9 cellular contexts compared by ENCODE assay signal in genomic region chr10:93999401-93999851, GRCh38. TPM values are rescaled to one million over a fixed set of nuclear protein-coding genes. Genes with fewer than 3 reads are reported as not detected.
DNase-seq lines count a peak whose midpoint lies in the region; ATAC-seq and TF ChIP-seq lines count a peak whose summit lies in the region.
"Had no signal": no experiment of that assay in that cellular context is flagged by ENCODE, and none has a peak within 500 bp of the region (broad histone marks: within the 10 kb centered on the region; RNA-seq: fewer than 3 reads in every experiment).

No MANE protein-coding gene starts in this region.

- H3K27me3 Mint-ChIP-seq in stimulated activated memory B cell treated with anti-CD40 and anti-IgM and Interleukin-4, amounts not matched to agents 10 μg/mL and 1 μg/mL and 100 μg/mL, for 72 hours: peaks cover 21% of the 10 kb centered on the region

- no peaks in the 10 kb centered on the region for H3K9me3 Mint-ChIP-seq in stimulated activated memory B cell treated with anti-CD40 and anti-IgM and Interleukin-4, amounts not matched to agents 10 μg/mL and 1 μg/mL and 100 μg/mL, for 72 hours

- no peaks in the 10 kb centered on the region for H3K4me1 Mint-ChIP-seq in stimulated activated memory B cell treated with anti-CD40 and anti-IgM and Interleukin-4, amounts not matched to agents 10 μg/mL and 1 μg/mL and 100 μg/mL, for 72 hours

- POLR2A ChIA-PET in Panc1 (lab: Charles Lee): no interaction called here

- no TSS peak for BruUV-seq in Panc1 (replicated peaks; lab: Mats Ljungman, UMichigan)

- no peak overlapping the region for H3K4me3 Mint-ChIP-seq in stimulated activated memory B cell treated with anti-CD40 and anti-IgM and Interleukin-4, amounts not matched to agents 10 μg/mL and 1 μg/mL and 100 μg/mL, for 72 hours

- TF ChIP-seq CTCF in Panc1 (IDR thresholded peaks at IDR 0.05): peak; percentile 40
- TF ChIP-seq CTCF in fibroblast of mammary gland (conservative IDR thresholded peaks at IDR 0.05; ENCODE audit: control insufficient read depth, insufficient read depth, low read depth, low read length): peak; percentile 12
- TF ChIP-seq CTCF in upper lobe of right lung (IDR thresholded peaks at IDR 0.05): no peak

- ATAC-seq in Panc1 (peak; percentile 86), upper lobe of right lung (peak; percentile 51)
- no peak for ATAC-seq in stimulated activated memory B cell treated with anti-CD40 and anti-IgM and Interleukin-4, amounts not matched to agents 10 μg/mL and 1 μg/mL and 100 μg/mL, for 72 hours

- H3K36me3 Mint-ChIP-seq in stimulated activated memory B cell treated with anti-CD40 and anti-IgM and Interleukin-4, amounts not matched to agents 10 μg/mL and 1 μg/mL and 100 μg/mL, for 72 hours: no peaks in the 10 kb centered on the region

- H3K4me1 ChIP-seq in Panc1 (ENCODE audit: control insufficient read depth, insufficient read depth, low read length): peaks cover 78% of the 10 kb centered on the region
- no peaks in the 10 kb centered on the region for H3K4me1 ChIP-seq in upper lobe of right lung

- no peaks in the 10 kb centered on the region for H3K27me3 ChIP-seq in Panc1 (ENCODE audit: control insufficient read depth, insufficient read depth, low read length)
- H3K27me3 ChIP-seq in upper lobe of right lung: peaks cover 10% of the 10 kb centered on the region

- H3K9me3 ChIP-seq in Panc1 (ENCODE audit: control insufficient read depth, insufficient read depth, low read depth, low read length): no peaks in the 10 kb centered on the region
- H3K9me3 ChIP-seq in upper lobe of right lung: no peaks in the 10 kb centered on the region

- H3K27ac ChIP-seq in Panc1 (ENCODE audit: low read length) (peak overlapping the region; percentile 92), upper lobe of right lung (no peak overlapping the region)

- no peak overlapping the region for H3K27ac Mint-ChIP-seq in stimulated activated memory B cell treated with anti-CD40 and anti-IgM and Interleukin-4, amounts not matched to agents 10 μg/mL and 1 μg/mL and 100 μg/mL, for 72 hours

- H3K36me3 ChIP-seq in Panc1 (ENCODE audit: control insufficient read depth, insufficient read depth, low read length) (no peaks in the 10 kb centered on the region), upper lobe of right lung (no peaks in the 10 kb centered on the region)

- H3K4me3 ChIP-seq in Panc1 (ENCODE audit: low read depth in 2 of 2, low read length in 2 of 2) (peak overlapping the region; percentile 4 to 36; a peak in 3 of 4 replicates), fibroblast of mammary gland (ENCODE audit: control insufficient read depth, low read depth, low read length) (no peak overlapping the region), upper lobe of right lung (no peak overlapping the region)

- in situ Hi-C loops in Panc1 (cut with HindIII; ENCODE audit: low pct_unique_long_range_greater_than_20kb, low sequenced_read_pairs): no loop called here

- CTCF ChIA-PET in Panc1 (lab: Charles Lee): no interaction called here

- intact Hi-C loops in Panc1 (cut with micrococcal nuclease; ENCODE audit: unreplicated experiment): loop anchor here (10.0 kb wide), 1 partner anchor 325 kb away; no protein-coding TSS in a partner anchor
- intact Hi-C loops in upper lobe of right lung (cut with DNase I): no loop called here

- no peak for DNase-seq in Panc1 (ENCODE audit: low read depth, low spot score)
- peak; percentile 50 for DNase-seq in fibroblast of mammary gland (ENCODE audit: low read depth)
- DNase-seq in mucosa of gallbladder (ENCODE audit: low spot score): peak; percentile 55
- no peak for DNase-seq in upper lobe of right lung
- DNase-seq in NCI-H2196 treated with DMSO at 0.1 percent for 48 hours (lab: John Stamatoyannopoulos, UW; ENCODE audit: unreplicated experiment): no peak
- no peak for DNase-seq in activated T-cell treated with anti-CD3 and anti-CD28 coated beads for 4 hours
- DNase-seq: dermis blood vessel endothelial cell, SHP77 treated with DMSO at 0.1 percent for 48 hours had no signal

RNA-seq across cellular contexts. Expression of gene PLCE1, which starts 5.7 kb away (rescaled TPM):
- total RNA-seq in Panc1 (2021; ENCODE audit: unreplicated experiment) (39.7 TPM), mucosa of gallbladder (3.5 TPM), upper lobe of right lung (14.3 TPM)
- 19.4 TPM for polyA plus RNA-seq in Panc1 (2012; ENCODE audit: insufficient read length)

Comparison
In these comparisons a context has a peak if more than half of its experiments do, and no peak if none do; other contexts are left out.
1. DNase-seq: peak in fibroblast of mammary gland (single experiment) and mucosa of gallbladder (single experiment); none in Panc1 (single experiment), upper lobe of right lung (single experiment), NCI-H2196 treated with DMSO at 0.1 percent for 48 hours (single experiment) and activated T-cell treated with anti-CD3 and anti-CD28 coated beads for 4 hours (single experiment).
2. H3K4me3 ChIP-seq: peak in Panc1 (2 of 2); none in fibroblast of mammary gland (single experiment) and upper lobe of right lung (single experiment).